In genomic region chr1:243254233-243254926, GRCh38 we compare ENCODE assay signal across 8 cellular contexts. TPM values are rescaled to one million over a fixed set of nuclear protein-coding genes. Genes with fewer than 3 reads are reported as not detected.
DNase-seq lines count a peak whose midpoint lies in the region; ATAC-seq and TF ChIP-seq lines count a peak whose summit lies in the region.

No MANE protein-coding gene starts in this region.

- no peaks in the 10 kb centered on the region for H3K36me3 ChIP-seq in MG63
- no peaks in the 10 kb centered on the region for H3K36me3 ChIP-seq in SU-DHL-6 (ENCODE audit: low read length)
- H3K36me3 ChIP-seq in ascending aorta, result no peaks in the 10 kb centered on the region

- H3K27ac ChIP-seq in SU-DHL-6 (ENCODE audit: low read depth, low read length) (peak overlapping the region; percentile 77), ascending aorta (peak overlapping the region; percentile 97 to 99)

- intact Hi-C loops in ascending aorta (cut with DNase I), result loop anchor here (10.0 kb wide), 1 partner anchor 50 kb away; no protein-coding TSS in a partner anchor

- H3K4me3 ChIP-seq in MG63, result peak overlapping the region; percentile 93
- H3K4me3 ChIP-seq in SU-DHL-6 (ENCODE audit: insufficient read depth, low read length, poor library complexity, severe bottlenecking), result peak overlapping the region; percentile 69
- peak overlapping the region; percentile 84 to 99 for H3K4me3 ChIP-seq in ascending aorta

- H3K9me3 ChIP-seq in MG63, result no peaks in the 10 kb centered on the region
- H3K9me3 ChIP-seq in SU-DHL-6 (ENCODE audit: insufficient read depth, low read length), result no peaks in the 10 kb centered on the region
- no peaks in the 10 kb centered on the region for H3K9me3 ChIP-seq in ascending aorta

- H3K27me3 ChIP-seq in MG63, result no peaks in the 10 kb centered on the region
- H3K27me3 ChIP-seq in SU-DHL-6 (ENCODE audit: low read length), result no peaks in the 10 kb centered on the region
- H3K27me3 ChIP-seq in ascending aorta, result no peaks in the 10 kb centered on the region

- H3K4me1 ChIP-seq in ascending aorta, result peaks cover 3 to 16% of the 10 kb centered on the region in 2 donors

- ATAC-seq in GM21786 (IDR thresholded peaks at IDR 0.05; ENCODE audit: unreplicated experiment) (peak; percentile 13), HG03520 (IDR thresholded peaks at IDR 0.05; ENCODE audit: unreplicated experiment) (no peak)

- peak overlapping the region; percentile 70 for H3K9ac ChIP-seq in SU-DHL-6 (ENCODE audit: low read length)

- peaks cover 82% of the 10 kb centered on the region for H3K79me2 ChIP-seq in SU-DHL-6 (ENCODE audit: insufficient read depth, low read length)

- peaks cover 6% of the 10 kb centered on the region; the same call in 1 of the 2 replicates for H3F3A ChIP-seq in SU-DHL-6 (ENCODE audit: insufficient read depth)

- peak overlapping the region; percentile 50 for H2AFZ ChIP-seq in SU-DHL-6 (ENCODE audit: low read depth, low read length, severe bottlenecking)

- DNase-seq in DMS 273 treated with DMSO at 0.1 percent for 48 hours (lab: John Stamatoyannopoulos, UW) (peak; percentile 31), MG63 (peak; percentile 93), ascending aorta (ENCODE audit: low spot score in 2 of 2) (peak in 1 of 2 donors; percentile 78), hepatic stellate cell (ENCODE audit: low spot score) (peak; percentile 69), retina (peak; percentile 85)

- peaks cover 23% of the 10 kb centered on the region for H4K20me1 ChIP-seq in SU-DHL-6 (ENCODE audit: low read depth, low read length)

- no peak for TF ChIP-seq CTCF in SU-DHL-6 (IDR thresholded peaks at IDR 0.05; ENCODE audit: insufficient read depth, low read length, poor library complexity, severe bottlenecking)
- TF ChIP-seq CTCF in ascending aorta (IDR thresholded peaks at IDR 0.05), result no peak

- H3K4me2 ChIP-seq in SU-DHL-6 (ENCODE audit: low read depth, low read length, poor library complexity, severe bottlenecking), result peak overlapping the region; percentile 100

- H3K9me2 ChIP-seq in SU-DHL-6 (replicated peaks; ENCODE audit: insufficient read depth, low read length), result no peaks in the 10 kb centered on the region

RNA-seq across cellular contexts. Expression of gene CEP170, which starts 0.7 kb away (rescaled TPM):
- total RNA-seq in MG63 (2014; rRNA removed; shearing (Covaris generic); ENCODE audit: low replicate concordance), result 31.9 and 46.1 TPM in 2 replicates
- 30.9 TPM for total RNA-seq in ascending aorta

RNA-seq across cellular contexts. Expression of gene SDCCAG8, which starts 1.5 kb away (rescaled TPM):
- total RNA-seq in MG63 (2014; rRNA removed; shearing (Covaris generic); ENCODE audit: low replicate concordance), result 17.2 and 19.2 TPM in 2 replicates
- total RNA-seq in ascending aorta, result 97.1 TPM
